In the genomic region with DNA sequence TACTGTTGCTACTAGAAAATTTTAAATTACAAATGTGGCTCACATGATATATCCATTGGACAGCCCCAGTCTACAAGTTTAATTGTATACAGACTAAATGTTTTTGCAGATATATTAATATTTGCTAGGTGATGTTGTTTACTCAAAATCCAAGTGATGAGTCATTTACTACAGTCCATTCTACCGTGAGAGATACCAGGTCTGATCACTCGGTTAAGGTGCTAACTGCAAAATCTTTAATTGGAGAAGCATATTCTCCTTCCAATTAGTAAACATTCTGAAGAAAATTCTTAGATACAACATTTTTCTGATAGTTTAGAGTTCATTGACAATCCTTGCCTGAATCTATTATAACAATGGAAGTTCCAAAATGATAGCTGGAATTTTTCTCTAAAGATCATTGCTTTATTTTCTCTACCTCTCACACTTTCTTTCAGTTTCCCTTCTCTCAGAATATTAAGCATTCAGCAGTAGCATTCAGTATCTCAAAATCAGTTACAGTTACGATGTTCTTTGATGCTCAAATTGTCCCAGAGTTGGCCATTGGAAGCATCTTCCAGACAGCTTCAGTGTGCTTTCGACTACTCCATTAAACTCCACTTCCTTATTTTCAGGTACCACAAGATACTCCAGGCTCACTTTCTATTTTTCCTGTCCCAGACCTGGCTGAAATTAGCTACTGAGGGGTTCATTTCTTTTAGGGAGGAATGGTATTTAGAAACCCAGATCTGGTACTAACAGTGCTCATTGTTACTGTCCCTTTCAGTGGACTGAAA, we compare ENCODE assay signal across 1 cellular context.
TF ChIP-seq lines count a peak whose summit lies in the region.

No MANE protein-coding gene starts in this region.

TF ChIP-seq in GM12878, 131 proteins besides CTCF, POLR2A, EP300 and RAD21 (continues in another document):
- TF ChIP-seq CBFB (IDR thresholded peaks at IDR 0.05; ENCODE audit: low read depth) (no peak), TARDBP (IDR thresholded peaks at IDR 0.05; ENCODE audit: borderline replicate concordance) (no peak), IKZF1 (conservative IDR thresholded peaks at IDR 0.05) (no peak; the same call in 1 of the 2 replicates), KAT2A (conservative IDR thresholded peaks at IDR 0.05; ENCODE audit: control insufficient read depth, low read depth, low read length) (no peak), CBX3 (IDR thresholded peaks at IDR 0.05; ENCODE audit: borderline replicate concordance, low read depth) (no peak), DPF2 (IDR thresholded peaks at IDR 0.05) (peak; percentile 69; the same call in 1 of the 2 replicates), SIX5 (IDR thresholded peaks at IDR 0.05; ENCODE audit: low read depth, low read length, severe bottlenecking) (no peak), NFIC (IDR thresholded peaks at IDR 0.05; ENCODE audit: low read depth, low read length) (no peak), LARP7 (IDR thresholded peaks at IDR 0.05) (no peak), BHLHE40 (IDR thresholded peaks at IDR 0.05; ENCODE audit: borderline replicate concordance in 1 of 2, low read depth in 2 of 2, low read length in 1 of 2) (peak in 1 of 2 experiments; percentile 32; a peak in 1 of 4 replicates), ETV6 (conservative IDR thresholded peaks at IDR 0.05 in 1 of 2, IDR thresholded peaks at IDR 0.05 in 1 of 2; ENCODE audit: borderline replicate concordance in 1 of 2, low read depth in 1 of 2) (no peak), ZNF592 (IDR thresholded peaks at IDR 0.05) (no peak), BCL11A (IDR thresholded peaks at IDR 0.05; ENCODE audit: low read depth, low read length) (peak; percentile 45; the same call in 1 of the 2 replicates), ZNF207 (IDR thresholded peaks at IDR 0.05; ENCODE audit: borderline replicate concordance) (no peak), JUND (IDR thresholded peaks at IDR 0.05; ENCODE audit: low read depth, low read length) (0 out of 2 replicates have a peak, but pooled peaks have one; percentile 23), JUNB (IDR thresholded peaks at IDR 0.05) (peak; percentile 64), SREBF2 (IDR thresholded peaks at IDR 0.05; ENCODE audit: low read length) (no peak), ATF7 (IDR thresholded peaks at IDR 0.05; ENCODE audit: low read depth) (peak; percentile 37), FOS (IDR thresholded peaks at IDR 0.05; ENCODE audit: borderline replicate concordance, extremely low read depth, insufficient read length) (no peak), SIN3A (IDR thresholded peaks at IDR 0.05; ENCODE audit: low read depth, low read length) (no peak), TBL1XR1 (IDR thresholded peaks at IDR 0.05; ENCODE audit: low read depth, low read length) (no peak), MLLT1 (IDR thresholded peaks at IDR 0.05) (no peak), EED (IDR thresholded peaks at IDR 0.05; ENCODE audit: low read depth) (no peak), ZNF384 (IDR thresholded peaks at IDR 0.05; ENCODE audit: borderline replicate concordance, low read depth, low read length) (no peak), CUX1 (IDR thresholded peaks at IDR 0.05; ENCODE audit: insufficient replicate concordance, low read depth, low read length) (no peak)
- TF ChIP-seq, protein P1, sequence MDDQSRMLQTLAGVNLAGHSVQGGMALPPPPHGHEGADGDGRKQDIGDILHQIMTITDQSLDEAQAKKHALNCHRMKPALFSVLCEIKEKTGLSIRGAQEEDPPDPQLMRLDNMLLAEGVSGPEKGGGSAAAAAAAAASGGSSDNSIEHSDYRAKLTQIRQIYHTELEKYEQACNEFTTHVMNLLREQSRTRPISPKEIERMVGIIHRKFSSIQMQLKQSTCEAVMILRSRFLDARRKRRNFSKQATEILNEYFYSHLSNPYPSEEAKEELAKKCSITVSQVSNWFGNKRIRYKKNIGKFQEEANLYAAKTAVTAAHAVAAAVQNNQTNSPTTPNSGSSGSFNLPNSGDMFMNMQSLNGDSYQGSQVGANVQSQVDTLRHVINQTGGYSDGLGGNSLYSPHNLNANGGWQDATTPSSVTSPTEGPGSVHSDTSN (IDR thresholded peaks at IDR 0.05; ENCODE audit: insufficient replicate concordance, low read depth, low read length): no peak
- TF ChIP-seq, protein P2, sequence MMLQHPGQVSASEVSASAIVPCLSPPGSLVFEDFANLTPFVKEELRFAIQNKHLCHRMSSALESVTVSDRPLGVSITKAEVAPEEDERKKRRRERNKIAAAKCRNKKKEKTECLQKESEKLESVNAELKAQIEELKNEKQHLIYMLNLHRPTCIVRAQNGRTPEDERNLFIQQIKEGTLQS (IDR thresholded peaks at IDR 0.05; ENCODE audit: borderline replicate concordance, extremely low read depth, low read depth, low read length): no peak
- TF ChIP-seq, protein P3, sequence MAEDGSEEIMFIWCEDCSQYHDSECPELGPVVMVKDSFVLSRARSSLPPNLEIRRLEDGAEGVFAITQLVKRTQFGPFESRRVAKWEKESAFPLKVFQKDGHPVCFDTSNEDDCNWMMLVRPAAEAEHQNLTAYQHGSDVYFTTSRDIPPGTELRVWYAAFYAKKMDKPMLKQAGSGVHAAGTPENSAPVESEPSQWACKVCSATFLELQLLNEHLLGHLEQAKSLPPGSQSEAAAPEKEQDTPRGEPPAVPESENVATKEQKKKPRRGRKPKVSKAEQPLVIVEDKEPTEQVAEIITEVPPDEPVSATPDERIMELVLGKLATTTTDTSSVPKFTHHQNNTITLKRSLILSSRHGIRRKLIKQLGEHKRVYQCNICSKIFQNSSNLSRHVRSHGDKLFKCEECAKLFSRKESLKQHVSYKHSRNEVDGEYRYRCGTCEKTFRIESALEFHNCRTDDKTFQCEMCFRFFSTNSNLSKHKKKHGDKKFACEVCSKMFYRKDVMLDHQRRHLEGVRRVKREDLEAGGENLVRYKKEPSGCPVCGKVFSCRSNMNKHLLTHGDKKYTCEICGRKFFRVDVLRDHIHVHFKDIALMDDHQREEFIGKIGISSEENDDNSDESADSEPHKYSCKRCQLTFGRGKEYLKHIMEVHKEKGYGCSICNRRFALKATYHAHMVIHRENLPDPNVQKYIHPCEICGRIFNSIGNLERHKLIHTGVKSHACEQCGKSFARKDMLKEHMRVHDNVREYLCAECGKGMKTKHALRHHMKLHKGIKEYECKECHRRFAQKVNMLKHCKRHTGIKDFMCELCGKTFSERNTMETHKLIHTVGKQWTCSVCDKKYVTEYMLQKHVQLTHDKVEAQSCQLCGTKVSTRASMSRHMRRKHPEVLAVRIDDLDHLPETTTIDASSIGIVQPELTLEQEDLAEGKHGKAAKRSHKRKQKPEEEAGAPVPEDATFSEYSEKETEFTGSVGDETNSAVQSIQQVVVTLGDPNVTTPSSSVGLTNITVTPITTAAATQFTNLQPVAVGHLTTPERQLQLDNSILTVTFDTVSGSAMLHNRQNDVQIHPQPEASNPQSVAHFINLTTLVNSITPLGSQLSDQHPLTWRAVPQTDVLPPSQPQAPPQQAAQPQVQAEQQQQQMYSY (CRISPR knock-in tag; IDR thresholded peaks at IDR 0.05): no peak
- TF ChIP-seq, protein P4, sequence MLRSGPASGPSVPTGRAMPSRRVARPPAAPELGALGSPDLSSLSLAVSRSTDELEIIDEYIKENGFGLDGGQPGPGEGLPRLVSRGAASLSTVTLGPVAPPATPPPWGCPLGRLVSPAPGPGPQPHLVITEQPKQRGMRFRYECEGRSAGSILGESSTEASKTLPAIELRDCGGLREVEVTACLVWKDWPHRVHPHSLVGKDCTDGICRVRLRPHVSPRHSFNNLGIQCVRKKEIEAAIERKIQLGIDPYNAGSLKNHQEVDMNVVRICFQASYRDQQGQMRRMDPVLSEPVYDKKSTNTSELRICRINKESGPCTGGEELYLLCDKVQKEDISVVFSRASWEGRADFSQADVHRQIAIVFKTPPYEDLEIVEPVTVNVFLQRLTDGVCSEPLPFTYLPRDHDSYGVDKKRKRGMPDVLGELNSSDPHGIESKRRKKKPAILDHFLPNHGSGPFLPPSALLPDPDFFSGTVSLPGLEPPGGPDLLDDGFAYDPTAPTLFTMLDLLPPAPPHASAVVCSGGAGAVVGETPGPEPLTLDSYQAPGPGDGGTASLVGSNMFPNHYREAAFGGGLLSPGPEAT (IDR thresholded peaks at IDR 0.05; ENCODE audit: low read depth): no peak
- TF ChIP-seq, protein P5, sequence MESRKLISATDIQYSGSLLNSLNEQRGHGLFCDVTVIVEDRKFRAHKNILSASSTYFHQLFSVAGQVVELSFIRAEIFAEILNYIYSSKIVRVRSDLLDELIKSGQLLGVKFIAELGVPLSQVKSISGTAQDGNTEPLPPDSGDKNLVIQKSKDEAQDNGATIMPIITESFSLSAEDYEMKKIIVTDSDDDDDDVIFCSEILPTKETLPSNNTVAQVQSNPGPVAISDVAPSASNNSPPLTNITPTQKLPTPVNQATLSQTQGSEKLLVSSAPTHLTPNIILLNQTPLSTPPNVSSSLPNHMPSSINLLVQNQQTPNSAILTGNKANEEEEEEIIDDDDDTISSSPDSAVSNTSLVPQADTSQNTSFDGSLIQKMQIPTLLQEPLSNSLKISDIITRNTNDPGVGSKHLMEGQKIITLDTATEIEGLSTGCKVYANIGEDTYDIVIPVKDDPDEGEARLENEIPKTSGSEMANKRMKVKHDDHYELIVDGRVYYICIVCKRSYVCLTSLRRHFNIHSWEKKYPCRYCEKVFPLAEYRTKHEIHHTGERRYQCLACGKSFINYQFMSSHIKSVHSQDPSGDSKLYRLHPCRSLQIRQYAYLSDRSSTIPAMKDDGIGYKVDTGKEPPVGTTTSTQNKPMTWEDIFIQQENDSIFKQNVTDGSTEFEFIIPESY (IDR thresholded peaks at IDR 0.05): no peak
